ENCODE assay signal across 13 cellular contexts in the genomic region with DNA sequence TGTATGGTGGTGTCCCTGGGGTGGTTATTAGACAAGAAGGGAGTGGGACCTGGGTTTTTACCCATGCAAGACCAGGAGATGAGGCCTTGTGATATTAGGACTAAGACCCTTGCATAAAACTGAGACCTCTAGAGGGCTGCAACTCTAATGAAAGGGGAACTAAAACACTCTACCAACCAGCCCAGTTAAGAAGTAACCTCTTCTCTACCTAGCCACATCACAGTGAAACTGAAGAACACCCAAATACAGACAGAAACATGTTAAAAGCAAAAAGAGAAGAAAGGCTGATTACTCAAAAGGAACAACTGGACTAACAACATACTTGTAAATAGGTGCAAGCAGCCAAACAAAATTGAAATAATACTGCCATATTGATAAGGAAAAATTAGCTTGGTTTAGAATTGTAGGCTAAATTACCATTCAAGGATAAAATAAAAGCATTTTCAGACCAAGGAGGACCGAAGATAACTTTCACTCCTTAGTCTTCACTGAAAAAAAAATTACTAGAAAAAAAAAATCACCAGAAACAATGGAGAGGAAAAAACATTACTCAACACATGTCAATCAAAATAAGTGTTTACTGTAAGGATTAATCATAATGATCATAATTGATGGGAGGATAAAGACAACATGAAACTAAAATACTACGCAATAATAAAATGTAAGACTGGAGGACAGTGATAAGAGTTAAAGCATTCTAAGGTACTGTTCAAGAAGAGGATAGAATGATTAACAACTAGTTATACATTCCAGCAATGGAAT. TPM values are rescaled to one million over a fixed set of nuclear protein-coding genes. Genes with fewer than 3 reads are reported as not detected.
DNase-seq lines count a peak whose midpoint lies in the region; ATAC-seq, FAIRE-seq and TF ChIP-seq lines count a peak whose summit lies in the region.
"Had no signal": no experiment of that assay in that cellular context is flagged by ENCODE, and none has a peak within 500 bp of the region (broad histone marks: within the 10 kb centered on the region; RNA-seq: fewer than 3 reads in every experiment).

No MANE protein-coding gene starts in this region.

- H3K27ac ChIP-seq in GM12878 (ENCODE audit: control insufficient read depth, insufficient read depth) = peak overlapping the region; percentile 44
- H3K27ac ChIP-seq: cardiac muscle cell had no signal

- H4K20me1 ChIP-seq in GM12878 (ENCODE audit: control insufficient read depth, insufficient read depth) = no peaks in the 10 kb centered on the region

- WGBS in GM12878 (ENCODE audit: insufficient coverage, insufficient replicate concordance, low lambda C conversion rate, missing lambda C conversion rate) = 40% methylated on average over 2 of the region's 2 CpGs

- no TSS peak for BruUV-seq in GM12878 (replicated peaks; lab: Mats Ljungman, UMichigan)

- H3K36me3 Mint-ChIP-seq in activated CD8-positive, alpha-beta memory T cell treated with anti-CD3 and anti-CD28 coated beads, Interleukin-2, amount 10 ng/mL, durations not matched to agents 7 days and 5 days = peaks cover 76% of the 10 kb centered on the region

- in situ Hi-C loops in GM12878 (cut with MboI) = no loop called here

- no peak for TF ChIP-seq POLR2A in GM12878 (IDR thresholded peaks at IDR 0.05; ENCODE audit: low read depth, low read length)

- peak overlapping the region; percentile 56 for H3K4me2 ChIP-seq in GM12878 (ENCODE audit: control insufficient read depth, insufficient read depth)

- no peak overlapping the region for H3K4me3 Mint-ChIP-seq in activated CD8-positive, alpha-beta memory T cell treated with anti-CD3 and anti-CD28 coated beads, Interleukin-2, amount 10 ng/mL, durations not matched to agents 7 days and 5 days
- H3K4me3 Mint-ChIP-seq: T-helper 2 cell treated with Interferon-gamma antibody and Interleukin-4, amounts not matched to agents 5 μg/mL and 100 μg/mL, for 36 hours had no signal

- H3K9ac ChIP-seq in GM12878 (ENCODE audit: control insufficient read depth, insufficient read depth, low read length) = no peak overlapping the region

- H3K9me3 ChIP-seq in GM12878 (replicated peaks; ENCODE audit: control insufficient read depth, insufficient read depth, low read length) = no peaks in the 10 kb centered on the region; the same call in 2 of the 3 replicates

- no peak overlapping the region for H2AFZ ChIP-seq in GM12878 (ENCODE audit: control insufficient read depth, low read depth, low read length)

- no peaks in the 10 kb centered on the region for H3K27me3 ChIP-seq in GM12878 (replicated peaks in 1 of 2; ENCODE audit: control insufficient read depth in 2 of 2, insufficient read depth in 2 of 2, low read length in 1 of 2)
- H3K27me3 ChIP-seq: cardiac muscle cell had no signal

- ATAC-seq in GM18511 (IDR thresholded peaks at IDR 0.05; ENCODE audit: unreplicated experiment) (peak; percentile 89), HG03039 (IDR thresholded peaks at IDR 0.05; ENCODE audit: unreplicated experiment) (peak; percentile 80), GM12878 (peak; percentile 100)
- no peak for ATAC-seq in activated CD8-positive, alpha-beta memory T cell treated with anti-CD3 and anti-CD28 coated beads, Interleukin-2, amount 10 ng/mL, durations not matched to agents 7 days and 5 days

- peaks cover 26% of the 10 kb centered on the region for H3K4me1 ChIP-seq in GM12878 (ENCODE audit: control insufficient read depth, insufficient read depth, low read length)

- H3K9me3 Mint-ChIP-seq in activated CD8-positive, alpha-beta memory T cell treated with anti-CD3 and anti-CD28 coated beads, Interleukin-2, amount 10 ng/mL, durations not matched to agents 7 days and 5 days (ENCODE audit: low read depth) = no peaks in the 10 kb centered on the region

- CTCF ChIA-PET in GM12878 (lab: Yijun Ruan, JAX) = interaction anchor here (0.8 to 1.9 kb wide), 5 partner anchors 12 to 68 kb away, joined by 3 to 5 read pairs (median 3); no protein-coding TSS in a partner anchor
- CTCF ChIA-PET in activated CD8-positive, alpha-beta memory T cell treated with anti-CD3 and anti-CD28 coated beads, Interleukin-2, amount 10 ng/mL, durations not matched to agents 7 days and 5 days (lab: Charles Lee) = interaction anchor here (1.0 kb wide), 1 partner anchor 101 kb away, joined by 4 read pairs; no protein-coding TSS in a partner anchor

- no peak overlapping the region; the same call in 1 of the 2 replicates for H3K4me3 ChIP-seq in GM12878
- H3K4me3 ChIP-seq: cardiac muscle cell had no signal

- H3K27me3 Mint-ChIP-seq in activated CD8-positive, alpha-beta memory T cell treated with anti-CD3 and anti-CD28 coated beads, Interleukin-2, amount 10 ng/mL, durations not matched to agents 7 days and 5 days = no peaks in the 10 kb centered on the region

- DNase-seq in GM20000 (ENCODE audit: low spot score) (peak; percentile 59), GM12878 (ENCODE audit: low read depth, low spot score) (peak; percentile 68), cortex of kidney (lab: John Stamatoyannopoulos, UW) (no peak), nucleus accumbens (lab: John Stamatoyannopoulos, UW) (no peak), GDM1 (lab: John Stamatoyannopoulos, UW) (no peak)
- no peak for DNase-seq in activated CD8-positive, alpha-beta memory T cell treated with anti-CD3 and anti-CD28 coated beads, Interleukin-2, amount 10 ng/mL, durations not matched to agents 7 days and 5 days
- DNase-seq: NCI-H82, retina had no signal

- RAD21 ChIA-PET in GM12878 (lab: Charles Lee; ENCODE audit: unreplicated experiment) = interaction anchor here (0.7 to 1.9 kb wide), 2 partner anchors 10 to 15 kb away, joined by 3 to 4 read pairs; no protein-coding TSS in a partner anchor

- TF ChIP-seq EP300 in GM12878 (IDR thresholded peaks at IDR 0.05; ENCODE audit: borderline replicate concordance in 1 of 2, control insufficient read depth in 1 of 2, low read depth in 2 of 2, low read length in 2 of 2) = no peak

- peaks cover 9% of the 10 kb centered on the region for H3K79me2 ChIP-seq in GM12878 (ENCODE audit: control insufficient read depth, insufficient read depth, low read length)

- no peak for TF ChIP-seq CTCF in GM20000 (IDR thresholded peaks at IDR 0.05; ENCODE audit: extremely low read depth, missing control alignments)
- TF ChIP-seq CTCF in GM12878 (IDR thresholded peaks at IDR 0.05 in 2 of 3, conservative IDR thresholded peaks at IDR 0.05 in 1 of 3; ENCODE audit: control insufficient read depth in 2 of 3, extremely low read depth in 1 of 3, insufficient read depth in 1 of 3, low read depth in 3 of 3, low read length in 3 of 3) = peak; percentile 0 to 17 (median 13); a peak in 1 of 6 replicates

- TF ChIP-seq RAD21 in GM12878 (IDR thresholded peaks at IDR 0.05; ENCODE audit: insufficient read depth, low read depth, low read length) = no peak

- peaks cover 4 to 23% of the 10 kb centered on the region in 2 experiments; a peak in 3 of 4 replicates for H3K36me3 ChIP-seq in GM12878 (ENCODE audit: control insufficient read depth in 2 of 2, insufficient read depth in 2 of 2, low read length in 1 of 2)

- peaks cover 20% of the 10 kb centered on the region for H3K4me1 Mint-ChIP-seq in activated CD8-positive, alpha-beta memory T cell treated with anti-CD3 and anti-CD28 coated beads, Interleukin-2, amount 10 ng/mL, durations not matched to agents 7 days and 5 days

- FAIRE-seq in GM12878 (lab: Jason Lieb, UNC) = peak; percentile 57
- FAIRE-seq: H1 had no signal

- POLR2A ChIA-PET in GM12878 (lab: Charles Lee) = interaction anchor here (1.3 kb wide), 1 partner anchor 21 kb away, joined by 4 read pairs; no protein-coding TSS in a partner anchor

- intact Hi-C loops in GM12878 (cut with micrococcal nuclease; ENCODE audit: unreplicated experiment) = no loop called here

- no peak overlapping the region for H3K27ac Mint-ChIP-seq in activated CD8-positive, alpha-beta memory T cell treated with anti-CD3 and anti-CD28 coated beads, Interleukin-2, amount 10 ng/mL, durations not matched to agents 7 days and 5 days
- H3K27ac Mint-ChIP-seq: T-helper 2 cell treated with Interferon-gamma antibody and Interleukin-4, amounts not matched to agents 5 μg/mL and 100 μg/mL, for 36 hours had no signal

- SMC1A ChIA-PET in GM12878 (lab: Charles Lee; ENCODE audit: uncharacterized antibody, unreplicated experiment) = interaction anchor here (0.9 to 2.0 kb wide), 3 partner anchors 17 to 26 kb away, joined by 3 to 7 read pairs (median 4); no protein-coding TSS in a partner anchor

RNA-seq across cellular contexts. Expression of a gene that starts 27.6 kb away (rescaled TPM):
- total RNA-seq in GM12878 (2013; cell fraction: nucleolus; rRNA removed) = 14.7 and 19.5 TPM in 2 replicates
- total RNA-seq in GM12878 (2014; rRNA removed) (11.2 and 11.7 TPM in 2 replicates), GM12878 (2014; rRNA removed; fragmentation: Illumina TruSeq; extraction: Trizol) (9.0 and 9.5 TPM in 2 replicates), GM12878 (2021) (12.2 and 12.6 TPM in 2 replicates)
- 4.8 TPM for polyA plus RNA-seq in GM12878 (2011; ENCODE audit: low read depth)
- polyA plus RNA-seq in GM12878 (2011; rRNA removed) (18.9 and 21.8 TPM in 2 replicates), GM12878 (2014; fragmentation: Illumina TruSeq; extraction: Trizol) (17.9 and 18.7 TPM in 2 replicates), GM12878 (2014; fragmentation: Nextera tagmentation; extraction: Ambion mirVana) (1 to 10 TPM; 4.9 to 5.8 TPM), GM12878 (2014; rRNA removed) (11.7 and 13.4 TPM in 2 replicates), GM12878 (2016; fragmentation: Nextera tagmentation; extraction: Ambion mirVana) (10 to 100 TPM; 20.6 to 21.7 TPM)
- 11.4 and 12.9 TPM in 2 replicates for polyA plus RNA-seq in GM12878 (2011; cell fraction: cytosol; rRNA removed)
- 12.8 and 15.4 TPM in 2 replicates for polyA plus RNA-seq in GM12878 (2011; cell fraction: nucleus; rRNA removed)
- polyA plus RNA-seq in GM12878 (2012) = 6.9 and 12.1 TPM in 2 replicates
- 12.3 and 13.5 TPM in 2 replicates for polyA minus RNA-seq in GM12878 (2011; rRNA and poly(A)+ RNA removed)
- 3.5 and 5.4 TPM in 2 replicates for polyA minus RNA-seq in GM12878 (2011; cell fraction: cytosol; rRNA and poly(A)+ RNA removed)
- polyA minus RNA-seq in GM12878 (2011; cell fraction: nucleus; rRNA and poly(A)+ RNA removed) = 5.0 and 7.2 TPM in 2 replicates
- 10 to 100 TPM; 17.2 to 17.5 TPM for total RNA-seq in activated CD8-positive, alpha-beta memory T cell treated with anti-CD3 and anti-CD28 coated beads, Interleukin-2, amount 10 ng/mL, durations not matched to agents 7 days and 5 days

Comparison
In these comparisons a context has a peak if more than half of its experiments do, and no peak if none do; other contexts are left out.
1. DNase-seq: peak in GM20000 (single experiment) and GM12878 (single experiment); none in activated CD8-positive, alpha-beta memory T cell treated with anti-CD3 and anti-CD28 coated beads, Interleukin-2, amount 10 ng/mL, durations not matched to agents 7 days and 5 days (single experiment), cortex of kidney (single experiment), nucleus accumbens (0 of 56) and GDM1 (single experiment).